In the genomic region with DNA sequence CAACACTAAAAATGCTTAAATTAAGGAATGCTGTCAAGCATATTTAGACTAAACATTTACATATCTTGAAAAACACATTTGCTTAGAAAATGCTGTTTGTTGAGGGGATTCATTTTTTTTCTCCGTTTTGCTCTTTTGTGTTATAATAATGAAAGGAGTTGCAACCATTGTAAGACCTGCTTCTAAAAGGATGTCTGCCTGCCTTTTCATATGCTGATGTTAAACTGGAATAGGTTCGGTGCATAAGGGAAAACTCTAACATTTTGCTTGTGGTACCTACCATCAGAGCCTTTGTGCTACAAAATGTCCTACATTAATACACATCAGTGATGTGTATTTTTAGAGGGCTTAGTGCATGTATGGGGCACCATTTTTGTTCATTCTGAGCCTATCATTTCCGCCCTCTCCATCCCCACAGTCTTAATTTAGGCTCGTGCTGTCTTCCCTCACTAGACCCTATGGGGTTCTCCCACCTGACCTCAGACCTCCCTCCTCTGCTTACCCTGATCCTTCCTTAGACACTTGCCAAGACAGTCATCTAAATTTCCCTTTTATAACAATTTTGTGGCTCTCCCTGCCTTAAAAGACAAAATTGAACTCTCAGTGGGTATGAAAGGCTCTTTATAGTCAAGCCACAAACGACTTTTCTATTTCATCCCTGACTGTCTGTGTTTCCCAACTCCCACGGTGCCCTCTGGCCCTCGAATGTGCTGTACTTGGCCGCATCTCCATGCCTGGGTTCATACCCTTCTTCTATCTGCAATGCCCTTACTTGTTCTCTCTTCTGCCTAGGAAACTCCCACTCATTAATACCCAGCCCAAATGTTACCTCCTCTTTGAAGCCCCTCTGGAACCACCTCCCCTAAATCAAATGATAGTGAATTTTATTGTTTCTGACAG, we compare ENCODE assay signal across 13 cellular contexts.
"Had no signal": no experiment of that assay in that cellular context is flagged by ENCODE, and none has a peak within 500 bp of the region (broad histone marks: within the 10 kb centered on the region; RNA-seq: fewer than 3 reads in every experiment).

No MANE protein-coding gene starts in this region.

- H3K4me3 ChIP-seq: ascending aorta, pancreas, stomach had no signal

- H3K27me3 ChIP-seq: ascending aorta, pancreas, stomach had no signal

- H3K9me3 Mint-ChIP-seq: activated CD8-positive, alpha-beta T cell treated with anti-CD3 and anti-CD28 coated beads for 36 hours; activated naive CD8-positive, alpha-beta T cell treated with anti-CD3 and anti-CD28 coated beads, Interleukin-2, amount 50 U/mL, for 24 hours; neural crest cell had no signal

- H3K4me3 Mint-ChIP-seq: activated CD8-positive, alpha-beta T cell treated with anti-CD3 and anti-CD28 coated beads for 36 hours; activated naive CD8-positive, alpha-beta T cell treated with anti-CD3 and anti-CD28 coated beads, Interleukin-2, amount 50 U/mL, for 24 hours; neural crest cell had no signal

- H3K9me3 ChIP-seq: ascending aorta, pancreas, stomach had no signal

- H3K36me3 ChIP-seq: ascending aorta, pancreas had no signal

- H3K27ac Mint-ChIP-seq: activated CD8-positive, alpha-beta T cell treated with anti-CD3 and anti-CD28 coated beads for 36 hours; activated naive CD8-positive, alpha-beta T cell treated with anti-CD3 and anti-CD28 coated beads, Interleukin-2, amount 50 U/mL, for 24 hours had no signal

- H3K4me1 ChIP-seq: ascending aorta, stomach had no signal

- DNase-seq: activated CD8-positive, alpha-beta memory T cell treated with anti-CD3 and anti-CD28 coated beads, Interleukin-2, amount 50 U/mL, for 4 hours; activated CD8-positive, alpha-beta T cell treated with anti-CD3 and anti-CD28 coated beads for 36 hours; activated naive CD4-positive, alpha-beta T cell; activated naive CD8-positive, alpha-beta T cell treated with anti-CD3 and anti-CD28 coated beads, Interleukin-2, amount 50 U/mL, for 24 hours; effector memory CD4-positive, alpha-beta T cell; left colon; mesenchymal stem cell; pancreas; small intestine; stomach; T-helper 9 cell had no signal

- H3K27ac ChIP-seq: ascending aorta, pancreas, stomach had no signal

- ATAC-seq: activated CD8-positive, alpha-beta T cell treated with anti-CD3 and anti-CD28 coated beads for 36 hours; activated naive CD8-positive, alpha-beta T cell treated with anti-CD3 and anti-CD28 coated beads, Interleukin-2, amount 50 U/mL, for 24 hours; left colon; pancreas had no signal
